ENCODE assay signal across 8 cellular contexts in the genomic region with DNA sequence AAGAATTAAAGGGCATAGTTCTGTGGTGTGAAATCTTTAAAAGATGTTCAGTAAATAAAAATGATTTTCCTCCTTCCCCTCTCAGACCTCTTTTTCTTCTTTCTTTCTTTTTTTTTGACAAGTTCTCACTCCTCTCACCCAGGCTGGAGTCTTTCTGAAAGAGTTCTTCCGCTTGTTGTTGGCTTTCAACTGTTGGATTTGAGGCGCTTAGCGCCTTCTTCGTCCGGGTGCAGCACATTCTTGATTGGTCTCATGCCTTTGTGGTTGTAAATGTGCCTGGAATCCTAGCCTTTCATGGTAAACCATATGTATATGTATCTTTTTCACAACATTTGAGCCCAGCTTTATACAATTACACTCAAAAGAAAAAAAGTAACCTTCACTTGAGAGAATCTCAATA.
DNase-seq lines count a peak whose midpoint lies in the region; ATAC-seq and TF ChIP-seq lines count a peak whose summit lies in the region.

No MANE protein-coding gene starts in this region.

- peak overlapping the region; percentile 62 for H3K9ac ChIP-seq in rectal smooth muscle tissue (ENCODE audit: low read length)

- H3K36me3 ChIP-seq in rectal smooth muscle tissue (ENCODE audit: control insufficient read depth, insufficient read depth, low read length), result peaks cover 3% of the 10 kb centered on the region

- peak overlapping the region; percentile 83 for H3K4me3 ChIP-seq in GM12875 (ENCODE audit: low read depth, low read length)
- peak overlapping the region; percentile 94 for H3K4me3 ChIP-seq in rectal smooth muscle tissue (ENCODE audit: low read length)

- no peak for TF ChIP-seq CTCF in GM12875 (IDR thresholded peaks at IDR 0.05; ENCODE audit: borderline replicate concordance, insufficient read depth, low read depth, low read length)

- DNase-seq in OCI-M1 (lab: John Stamatoyannopoulos, UW), result peak; percentile 45
- DNase-seq in epithelial cell of prostate (ENCODE audit: low read depth, low spot score), result no peak
- DNase-seq in GM19238 (ENCODE audit: insufficient read length, low spot score), result no peak
- DNase-seq in glomerular visceral epithelial cell (ENCODE audit: extremely low spot score), result no peak
- no peak for DNase-seq in islet precursor cell

- ATAC-seq in HG03571 (IDR thresholded peaks at IDR 0.05; ENCODE audit: unreplicated experiment), result no peak

- peaks cover 6% of the 10 kb centered on the region for H3K4me1 ChIP-seq in rectal smooth muscle tissue (ENCODE audit: control insufficient read depth, insufficient read depth, low read length)

- no peaks in the 10 kb centered on the region for H3K27me3 ChIP-seq in rectal smooth muscle tissue (ENCODE audit: control insufficient read depth, insufficient read depth, low read length)

- H3K27ac ChIP-seq in epithelial cell of prostate (peak overlapping the region; percentile 81), rectal smooth muscle tissue (ENCODE audit: low read depth, low read length) (no peak overlapping the region)
